ENCODE assay signal across 9 cellular contexts in genomic region chr17:74873874-74874614, GRCh38. TPM values are rescaled to one million over a fixed set of nuclear protein-coding genes. Genes with fewer than 3 reads are reported as not detected.
DNase-seq lines count a peak whose midpoint lies in the region; ATAC-seq and TF ChIP-seq lines count a peak whose summit lies in the region.
"Had no signal": no experiment of that assay in that cellular context is flagged by ENCODE, and none has a peak within 500 bp of the region (broad histone marks: within the 10 kb centered on the region; RNA-seq: fewer than 3 reads in every experiment).

No MANE protein-coding gene starts in this region.

- H3K9ac ChIP-seq in mucosa of stomach (ENCODE audit: low read length), result peak overlapping the region; percentile 97

- TF ChIP-seq CTCF in DOHH2 (IDR thresholded peaks at IDR 0.05; ENCODE audit: low read depth, low read length, poor library complexity, severe bottlenecking) (no peak), MCF 10A (IDR thresholded peaks at IDR 0.05; ENCODE audit: unreplicated experiment) (no peak)

- no peaks in the 10 kb centered on the region for H4K20me1 ChIP-seq in DOHH2 (ENCODE audit: control insufficient read depth, insufficient read depth, low read depth, low read length)

- H3K27me3 ChIP-seq in DOHH2 (ENCODE audit: control insufficient read depth, low read length) (no peaks in the 10 kb centered on the region), mucosa of stomach (ENCODE audit: control insufficient read depth, insufficient read depth, low read length) (peaks cover 6% of the 10 kb centered on the region)

- H3K4me2 ChIP-seq in DOHH2 (ENCODE audit: low read length), result peak overlapping the region; percentile 63

- BruUV-seq in MCF 10A (replicated peaks; lab: Mats Ljungman, UMichigan), result no TSS peak

- peaks cover 23% of the 10 kb centered on the region for H3K36me3 Mint-ChIP-seq in MCF 10A (ENCODE audit: insufficient read depth, unreplicated experiment)

- no peaks in the 10 kb centered on the region for H3K9me3 ChIP-seq in DOHH2 (ENCODE audit: control insufficient read depth, insufficient read depth, low read length)
- no peaks in the 10 kb centered on the region for H3K9me3 ChIP-seq in mucosa of stomach (ENCODE audit: control insufficient read depth, low read length)

- CTCF ChIA-PET in MCF 10A (lab: Yijun Ruan, JAX), result interaction anchor here (0.7 to 2.8 kb wide), 3 partner anchors 9 to 298 kb away, joined by 3 to 10 read pairs (median 3); no protein-coding TSS in a partner anchor

- H3K27me3 Mint-ChIP-seq in MCF 10A (ENCODE audit: insufficient read depth, unreplicated experiment), result no peaks in the 10 kb centered on the region

- peak overlapping the region; percentile 60 for H3K27ac ChIP-seq in DOHH2 (ENCODE audit: low read depth, low read length)

- no peaks in the 10 kb centered on the region for H3K9me2 ChIP-seq in DOHH2 (replicated peaks; ENCODE audit: control insufficient read depth, low read length)

- no peaks in the 10 kb centered on the region for H3K9me3 Mint-ChIP-seq in MCF 10A (ENCODE audit: unreplicated experiment)

- H3K4me1 Mint-ChIP-seq in MCF 10A (ENCODE audit: insufficient read depth, unreplicated experiment), result peaks cover 34% of the 10 kb centered on the region

- H3K4me3 ChIP-seq in DOHH2 (ENCODE audit: low read length) (peak overlapping the region; percentile 93), mucosa of stomach (ENCODE audit: low read length) (peak overlapping the region; percentile 92)

- POLR2A ChIA-PET in MCF 10A (lab: Yijun Ruan, JAX), result interaction anchor here (0.6 to 2.6 kb wide), 26 partner anchors 8 to 1296 kb away, joined by 3 to 31 read pairs (median 5); partner anchors contain the start of genes CDR2L, MIF4GD, MRPL58 and NAT9

- peak; percentile 24 for DNase-seq in NAMALWA (ENCODE audit: low spot score)
- DNase-seq in MCF 10A (ENCODE audit: unreplicated experiment), result no peak
- DNase-seq in ureter (ENCODE audit: low spot score), result no peak
- no peak for DNase-seq in NCI-H526 treated with DMSO at 0.1 percent for 48 hours (lab: John Stamatoyannopoulos, UW)
- DNase-seq in T-helper 9 cell, result no peak

- H3K79me2 ChIP-seq in DOHH2 (ENCODE audit: control insufficient read depth, low read length), result peaks cover 11% of the 10 kb centered on the region

- intact Hi-C loops in MCF 10A (cut with micrococcal nuclease), result loop anchor here (2.0 to 5.0 kb wide), 2 partner anchors 71 to 328 kb away; no protein-coding TSS in a partner anchor

- H3K4me3 Mint-ChIP-seq in MCF 10A (ENCODE audit: unreplicated experiment), result peak overlapping the region; percentile 94

- peak overlapping the region; percentile 82 for H3K27ac Mint-ChIP-seq in MCF 10A (ENCODE audit: low read depth, unreplicated experiment)

- H3K4me1 ChIP-seq in DOHH2 (ENCODE audit: control insufficient read depth, low read length) (peaks cover 18% of the 10 kb centered on the region), mucosa of stomach (ENCODE audit: control insufficient read depth, insufficient read depth, low read length) (peaks cover 24% of the 10 kb centered on the region)

- no peak for ATAC-seq in HG02981 (IDR thresholded peaks at IDR 0.05; ENCODE audit: unreplicated experiment)

- H3K36me3 ChIP-seq in DOHH2 (ENCODE audit: control insufficient read depth, low read length), result 0 out of 2 replicates have a peak, but pooled peaks cover 3% of the 10 kb centered on the region
- H3K36me3 ChIP-seq in mucosa of stomach (ENCODE audit: control insufficient read depth, insufficient read depth, low read length), result no peaks in the 10 kb centered on the region

- peaks cover 7% of the 10 kb centered on the region for H3F3A ChIP-seq in DOHH2 (ENCODE audit: control insufficient read depth, insufficient read depth)

RNA-seq across cellular contexts. Expression of gene FDXR, which starts 1.2 kb away (rescaled TPM):
- total RNA-seq in MCF 10A (2022) (25.0 and 29.7 TPM in 2 replicates), ureter (18.4 TPM)

RNA-seq across cellular contexts. Expression of gene GRIN2C, which starts 14.4 kb away (rescaled TPM):
- 0.12 and 0.28 TPM in 2 replicates for total RNA-seq in MCF 10A (2022)
- 0.23 TPM for total RNA-seq in ureter
- total RNA-seq: activated CD8-positive, alpha-beta memory T cell treated with anti-CD3 and anti-CD28 coated beads for 36 hours had no signal

RNA-seq across cellular contexts. Expression of gene FADS6, which starts 19.4 kb away (rescaled TPM):
- not detected in 2 replicates for total RNA-seq in MCF 10A (2022)
- total RNA-seq in ureter, result 7.3 TPM
- total RNA-seq: activated CD8-positive, alpha-beta memory T cell treated with anti-CD3 and anti-CD28 coated beads for 36 hours had no signal

RNA-seq across cellular contexts. Expression of gene USH1G, which starts 49.0 kb away (rescaled TPM):
- total RNA-seq in MCF 10A (2022) (not detected in 2 replicates), ureter (1.4 TPM)
- total RNA-seq: activated CD8-positive, alpha-beta memory T cell treated with anti-CD3 and anti-CD28 coated beads for 36 hours had no signal

RNA-seq across cellular contexts. Expression of gene OTOP2, which starts 50.0 kb away (rescaled TPM):
- total RNA-seq in MCF 10A (2022), result not detected in 2 replicates
- not detected for total RNA-seq in ureter
- total RNA-seq: activated CD8-positive, alpha-beta memory T cell treated with anti-CD3 and anti-CD28 coated beads for 36 hours had no signal
